16 cellular contexts compared by ENCODE assay signal in the genomic region with DNA sequence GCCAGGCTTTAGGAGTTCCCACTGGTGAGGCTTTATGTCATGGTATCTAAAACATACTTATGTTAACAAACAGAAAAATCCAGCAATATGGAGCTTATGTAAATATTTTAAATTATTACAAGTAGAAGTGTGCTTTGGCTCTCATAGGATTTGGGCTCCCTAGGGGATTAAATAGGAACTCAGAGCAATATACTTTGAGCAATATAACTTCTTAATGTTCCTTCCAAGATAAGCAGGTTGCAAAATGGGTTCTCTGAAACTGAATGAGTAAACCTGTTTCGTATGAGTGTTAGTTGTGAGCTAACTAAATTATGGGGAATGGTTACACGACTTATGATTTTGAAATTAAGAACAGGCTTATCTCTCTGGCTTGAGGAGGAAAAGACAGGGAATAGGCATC.
DNase-seq lines count a peak whose midpoint lies in the region; ATAC-seq and TF ChIP-seq lines count a peak whose summit lies in the region.
"Had no signal": no experiment of that assay in that cellular context is flagged by ENCODE, and none has a peak within 500 bp of the region (broad histone marks: within the 10 kb centered on the region; RNA-seq: fewer than 3 reads in every experiment).

No MANE protein-coding gene starts in this region.

- H3K27me3 ChIP-seq in adipocyte (replicated peaks; ENCODE audit: control insufficient read depth, insufficient read depth, low read length), result no peaks in the 10 kb centered on the region
- H3K27me3 ChIP-seq: BLaER1 treated with 17β-estradiol and CSF1 and Interleukin-3, amounts not matched to agents 10 nM and 100 nM had no signal

- peaks cover 7% of the 10 kb centered on the region for H3K4me1 ChIP-seq in adipocyte (ENCODE audit: control insufficient read depth, insufficient read depth, low read length)
- H3K4me1 ChIP-seq: BLaER1 treated with 17β-estradiol and CSF1 and Interleukin-3, amounts not matched to agents 10 nM and 100 nM had no signal

- no peaks in the 10 kb centered on the region for H3K36me3 Mint-ChIP-seq in glutamatergic neuron (ENCODE audit: unreplicated experiment)
- H3K36me3 Mint-ChIP-seq: CD8-positive, alpha-beta T cell had no signal

- ATAC-seq in HG03442 (IDR thresholded peaks at IDR 0.05; ENCODE audit: unreplicated experiment), result no peak
- ATAC-seq: CD8-positive, alpha-beta T cell; HepG2 had no signal

- H3K9ac ChIP-seq in adipocyte (ENCODE audit: low read length), result no peak overlapping the region
- H3K9ac ChIP-seq: BLaER1 treated with 17β-estradiol and CSF1 and Interleukin-3, amounts not matched to agents 10 nM and 100 nM had no signal

- H3K36me3 ChIP-seq in adipocyte (ENCODE audit: control insufficient read depth, insufficient read depth, low read length, severe bottlenecking), result no peaks in the 10 kb centered on the region
- H3K36me3 ChIP-seq: BLaER1 treated with 17β-estradiol and CSF1 and Interleukin-3, amounts not matched to agents 10 nM and 100 nM had no signal

- H3K4me3 ChIP-seq in adipocyte (ENCODE audit: low read length) (no peak overlapping the region), cardiac fibroblast (replicated peaks in 1 of 2; ENCODE audit: low read depth in 2 of 2, low read length in 2 of 2) (no peak overlapping the region)
- H3K4me3 ChIP-seq: BLaER1 treated with 17β-estradiol and CSF1 and Interleukin-3, amounts not matched to agents 10 nM and 100 nM had no signal

- no peak for TF ChIP-seq CTCF in cardiac fibroblast (IDR thresholded peaks at IDR 0.05; ENCODE audit: low read depth, low read length)
- no peak for TF ChIP-seq CTCF in glutamatergic neuron (IDR thresholded peaks at IDR 0.05; ENCODE audit: partially characterized antibody, unreplicated experiment)

- H3K9me3 Mint-ChIP-seq in glutamatergic neuron (ENCODE audit: unreplicated experiment), result no peaks in the 10 kb centered on the region
- H3K9me3 Mint-ChIP-seq: CD8-positive, alpha-beta T cell; H9 had no signal

- peaks cover 3% of the 10 kb centered on the region for H3K4me1 Mint-ChIP-seq in glutamatergic neuron (ENCODE audit: low read depth, unreplicated experiment)
- H3K4me1 Mint-ChIP-seq: B cell had no signal

- H3K4me3 Mint-ChIP-seq in glutamatergic neuron (ENCODE audit: unreplicated experiment), result no peak overlapping the region
- H3K4me3 Mint-ChIP-seq: B cell; CD8-positive, alpha-beta T cell; H9 had no signal

- H3K27me3 Mint-ChIP-seq in glutamatergic neuron (ENCODE audit: unreplicated experiment), result no peaks in the 10 kb centered on the region
- H3K27me3 Mint-ChIP-seq: B cell had no signal

- H3K9me3 ChIP-seq in adipocyte (ENCODE audit: control insufficient read depth, low read length), result no peaks in the 10 kb centered on the region
- H3K9me3 ChIP-seq: BLaER1 treated with 17β-estradiol and CSF1 and Interleukin-3, amounts not matched to agents 10 nM and 100 nM had no signal

- no peak overlapping the region for H3K27ac Mint-ChIP-seq in glutamatergic neuron (ENCODE audit: unreplicated experiment)
- H3K27ac Mint-ChIP-seq: B cell; CD8-positive, alpha-beta T cell; H9 had no signal

- peak; percentile 18 for DNase-seq in adipocyte (ENCODE audit: low read depth)
- peak; percentile 10 to 87 for DNase-seq in cardiac fibroblast (ENCODE audit: low read depth in 2 of 2)
- DNase-seq in fibroblast of peridontal ligament (ENCODE audit: extremely low read depth), result peak; percentile 16
- DNase-seq in iris pigment epithelial cell (ENCODE audit: low read depth), result peak; percentile 11
- DNase-seq in NCI-H146 treated with DMSO at 0.1 percent for 48 hours (lab: John Stamatoyannopoulos, UW; ENCODE audit: unreplicated experiment), result no peak
- DNase-seq in NCI-H128 (lab: John Stamatoyannopoulos, UW; ENCODE audit: unreplicated experiment), result no peak
- no peak for DNase-seq in glutamatergic neuron
- DNase-seq: Calu3; CD8-positive, alpha-beta T cell; DMS79 treated with DMSO at 0.1 percent for 48 hours; GF-D8; H9 had no signal

Comparison
In these comparisons a context has a peak if more than half of its experiments do, and no peak if none do; other contexts are left out.
1. DNase-seq: peak in adipocyte (single experiment), cardiac fibroblast (2 of 2), fibroblast of peridontal ligament (single experiment) and iris pigment epithelial cell (single experiment); none in NCI-H146 treated with DMSO at 0.1 percent for 48 hours (single experiment), NCI-H128 (single experiment) and glutamatergic neuron (single experiment).